In genomic region chr12:45727301-45727993, GRCh38 we compare ENCODE assay signal across 1 cellular context.
TF ChIP-seq lines count a peak whose summit lies in the region.

No MANE protein-coding gene starts in this region.

TF ChIP-seq in SK-N-SH, 30 proteins besides CTCF, POLR2A, EP300 and RAD21 (continued from another document):
- TF ChIP-seq USF1 (IDR thresholded peaks at IDR 0.05; ENCODE audit: borderline replicate concordance, low read depth) (peak; percentile 44; the same call in 1 of the 2 replicates), SMC3 (IDR thresholded peaks at IDR 0.05; ENCODE audit: low read depth, low read length) (peak; percentile 5; the same call in 1 of the 2 replicates), ELF1 (IDR thresholded peaks at IDR 0.05) (peak; percentile 64), TAF1 (IDR thresholded peaks at IDR 0.05; ENCODE audit: borderline replicate concordance, low read depth, low read length) (peak; percentile 83), MAX (IDR thresholded peaks at IDR 0.05; ENCODE audit: low read depth) (peak; percentile 69; the same call in 1 of the 2 replicates), FOXJ3 (CRISPR knock-in tag; IDR thresholded peaks at IDR 0.05) (no peak), FOXM1 (IDR thresholded peaks at IDR 0.05; ENCODE audit: low read depth) (no peak; the same call in 1 of the 2 replicates), JUND (IDR thresholded peaks at IDR 0.05) (peak; percentile 33), RXRA (IDR thresholded peaks at IDR 0.05; ENCODE audit: borderline replicate concordance, low read depth) (peak; percentile 78; the same call in 1 of the 2 replicates), TCF12 (IDR thresholded peaks at IDR 0.05) (peak; percentile 68; the same call in 1 of the 2 replicates), GATA2 (CRISPR knock-in tag; IDR thresholded peaks at IDR 0.05) (no peak), MEF2A (IDR thresholded peaks at IDR 0.05; ENCODE audit: borderline replicate concordance, low read depth) (no peak; the same call in 1 of the 2 replicates), USF2 (IDR thresholded peaks at IDR 0.05; ENCODE audit: borderline replicate concordance, low read depth, low read length) (no peak), NFIC (IDR thresholded peaks at IDR 0.05; ENCODE audit: borderline replicate concordance) (no peak; the same call in 1 of the 2 replicates), RFX5 (IDR thresholded peaks at IDR 0.05; ENCODE audit: low read length) (no peak), YY1 (IDR thresholded peaks at IDR 0.05; ENCODE audit: low read depth) (peak; percentile 99)
TF ChIP-seq in SK-N-SH: peak in this region for 21.
